1 cellular context compared by ENCODE assay signal in the genomic region with DNA sequence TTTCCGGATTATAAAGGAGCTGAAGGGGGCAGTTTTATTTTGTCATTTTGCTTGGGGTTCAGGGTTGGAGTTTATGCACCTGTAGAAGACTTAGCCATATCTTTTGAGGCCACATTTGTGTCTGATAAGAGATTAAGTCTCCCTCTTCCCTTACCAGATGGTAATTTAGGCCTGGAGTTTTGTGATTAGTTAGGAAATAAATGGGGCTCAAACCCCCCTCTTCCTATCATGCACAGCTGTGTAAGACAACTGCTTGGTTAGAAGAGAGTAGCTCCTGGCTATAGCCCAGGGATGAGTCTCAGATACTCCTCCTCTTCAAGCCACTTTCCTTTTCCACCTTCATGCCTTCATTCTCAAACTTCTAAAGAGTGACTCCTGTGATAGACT.
TF ChIP-seq lines count a peak whose summit lies in the region.

No MANE protein-coding gene starts in this region.

TF ChIP-seq in K562, 482 proteins besides CTCF, POLR2A, EP300 and RAD21 (continued from another document and continues in another):
- TF ChIP-seq, protein P1, sequence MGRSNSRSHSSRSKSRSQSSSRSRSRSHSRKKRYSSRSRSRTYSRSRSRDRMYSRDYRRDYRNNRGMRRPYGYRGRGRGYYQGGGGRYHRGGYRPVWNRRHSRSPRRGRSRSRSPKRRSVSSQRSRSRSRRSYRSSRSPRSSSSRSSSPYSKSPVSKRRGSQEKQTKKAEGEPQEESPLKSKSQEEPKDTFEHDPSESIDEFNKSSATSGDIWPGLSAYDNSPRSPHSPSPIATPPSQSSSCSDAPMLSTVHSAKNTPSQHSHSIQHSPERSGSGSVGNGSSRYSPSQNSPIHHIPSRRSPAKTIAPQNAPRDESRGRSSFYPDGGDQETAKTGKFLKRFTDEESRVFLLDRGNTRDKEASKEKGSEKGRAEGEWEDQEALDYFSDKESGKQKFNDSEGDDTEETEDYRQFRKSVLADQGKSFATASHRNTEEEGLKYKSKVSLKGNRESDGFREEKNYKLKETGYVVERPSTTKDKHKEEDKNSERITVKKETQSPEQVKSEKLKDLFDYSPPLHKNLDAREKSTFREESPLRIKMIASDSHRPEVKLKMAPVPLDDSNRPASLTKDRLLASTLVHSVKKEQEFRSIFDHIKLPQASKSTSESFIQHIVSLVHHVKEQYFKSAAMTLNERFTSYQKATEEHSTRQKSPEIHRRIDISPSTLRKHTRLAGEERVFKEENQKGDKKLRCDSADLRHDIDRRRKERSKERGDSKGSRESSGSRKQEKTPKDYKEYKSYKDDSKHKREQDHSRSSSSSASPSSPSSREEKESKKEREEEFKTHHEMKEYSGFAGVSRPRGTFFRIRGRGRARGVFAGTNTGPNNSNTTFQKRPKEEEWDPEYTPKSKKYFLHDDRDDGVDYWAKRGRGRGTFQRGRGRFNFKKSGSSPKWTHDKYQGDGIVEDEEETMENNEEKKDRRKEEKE (IDR thresholded peaks at IDR 0.05; ENCODE audit: borderline replicate concordance in 1 of 2, control insufficient read depth in 1 of 2, low read depth in 2 of 2, low read length in 1 of 2), result 0 out of 4 replicates have a peak, but pooled peaks of 1 of the 2 experiments have one; percentile 12
- TF ChIP-seq MEF2A (IDR thresholded peaks at IDR 0.05; ENCODE audit: control insufficient read depth, low read depth, low read length) (no peak), ZNF766 (CRISPR knock-in tag; conservative IDR thresholded peaks at IDR 0.05) (peak; percentile 59; the same call in 1 of the 2 replicates), ZNF444 (CRISPR knock-in tag; IDR thresholded peaks at IDR 0.05) (no peak), HNRNPK (IDR thresholded peaks at IDR 0.05; ENCODE audit: low read depth, low read length, poor library complexity, severe bottlenecking) (no peak), ARID1B (IDR thresholded peaks at IDR 0.05) (peak; percentile 82), TCF3 (CRISPR knock-in tag; IDR thresholded peaks at IDR 0.05) (peak; percentile 75), TEAD4 (IDR thresholded peaks at IDR 0.05; ENCODE audit: low read length) (peak; percentile 89), TEAD4 (CRISPR knock-in tag; IDR thresholded peaks at IDR 0.05; ENCODE audit: borderline replicate concordance) (no peak), RBM34 (IDR thresholded peaks at IDR 0.05; ENCODE audit: borderline replicate concordance, insufficient read depth, low read length) (no peak), MECOM (CRISPR knock-in tag; IDR thresholded peaks at IDR 0.05) (0 out of 2 replicates have a peak, but pooled peaks have one; percentile 19), GABPB2 (CRISPR knock-in tag; conservative IDR thresholded peaks at IDR 0.05) (no peak), ZNF263 (CRISPR knock-in tag; IDR thresholded peaks at IDR 0.05; ENCODE audit: borderline replicate concordance) (peak; percentile 79; the same call in 1 of the 2 replicates), KLF10 (CRISPR knock-in tag; IDR thresholded peaks at IDR 0.05) (no peak), FOXM1 (IDR thresholded peaks at IDR 0.05; ENCODE audit: low read depth) (peak; percentile 36; the same call in 1 of the 2 replicates), FOXM1 (CRISPR knock-in tag; IDR thresholded peaks at IDR 0.05; ENCODE audit: low read depth) (no peak), PML (IDR thresholded peaks at IDR 0.05; ENCODE audit: low read length) (peak; percentile 67; the same call in 1 of the 2 replicates), BHLHE40 (IDR thresholded peaks at IDR 0.05; ENCODE audit: low read length) (no peak), ETV5 (CRISPR knock-in tag; IDR thresholded peaks at IDR 0.05; ENCODE audit: low read depth) (no peak), ZNF780A (CRISPR knock-in tag; IDR thresholded peaks at IDR 0.05) (no peak), NFIC (IDR thresholded peaks at IDR 0.05) (peak; percentile 64)
- TF ChIP-seq, protein P2, sequence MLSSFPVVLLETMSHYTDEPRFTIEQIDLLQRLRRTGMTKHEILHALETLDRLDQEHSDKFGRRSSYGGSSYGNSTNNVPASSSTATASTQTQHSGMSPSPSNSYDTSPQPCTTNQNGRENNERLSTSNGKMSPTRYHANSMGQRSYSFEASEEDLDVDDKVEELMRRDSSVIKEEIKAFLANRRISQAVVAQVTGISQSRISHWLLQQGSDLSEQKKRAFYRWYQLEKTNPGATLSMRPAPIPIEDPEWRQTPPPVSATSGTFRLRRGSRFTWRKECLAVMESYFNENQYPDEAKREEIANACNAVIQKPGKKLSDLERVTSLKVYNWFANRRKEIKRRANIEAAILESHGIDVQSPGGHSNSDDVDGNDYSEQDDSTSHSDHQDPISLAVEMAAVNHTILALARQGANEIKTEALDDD (IDR thresholded peaks at IDR 0.05), result 0 out of 2 replicates have a peak, but pooled peaks have one; percentile 32
- TF ChIP-seq, protein P3, sequence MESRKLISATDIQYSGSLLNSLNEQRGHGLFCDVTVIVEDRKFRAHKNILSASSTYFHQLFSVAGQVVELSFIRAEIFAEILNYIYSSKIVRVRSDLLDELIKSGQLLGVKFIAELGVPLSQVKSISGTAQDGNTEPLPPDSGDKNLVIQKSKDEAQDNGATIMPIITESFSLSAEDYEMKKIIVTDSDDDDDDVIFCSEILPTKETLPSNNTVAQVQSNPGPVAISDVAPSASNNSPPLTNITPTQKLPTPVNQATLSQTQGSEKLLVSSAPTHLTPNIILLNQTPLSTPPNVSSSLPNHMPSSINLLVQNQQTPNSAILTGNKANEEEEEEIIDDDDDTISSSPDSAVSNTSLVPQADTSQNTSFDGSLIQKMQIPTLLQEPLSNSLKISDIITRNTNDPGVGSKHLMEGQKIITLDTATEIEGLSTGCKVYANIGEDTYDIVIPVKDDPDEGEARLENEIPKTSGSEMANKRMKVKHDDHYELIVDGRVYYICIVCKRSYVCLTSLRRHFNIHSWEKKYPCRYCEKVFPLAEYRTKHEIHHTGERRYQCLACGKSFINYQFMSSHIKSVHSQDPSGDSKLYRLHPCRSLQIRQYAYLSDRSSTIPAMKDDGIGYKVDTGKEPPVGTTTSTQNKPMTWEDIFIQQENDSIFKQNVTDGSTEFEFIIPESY (CRISPR knock-in tag; IDR thresholded peaks at IDR 0.05), result no peak
- TF ChIP-seq, protein P4, sequence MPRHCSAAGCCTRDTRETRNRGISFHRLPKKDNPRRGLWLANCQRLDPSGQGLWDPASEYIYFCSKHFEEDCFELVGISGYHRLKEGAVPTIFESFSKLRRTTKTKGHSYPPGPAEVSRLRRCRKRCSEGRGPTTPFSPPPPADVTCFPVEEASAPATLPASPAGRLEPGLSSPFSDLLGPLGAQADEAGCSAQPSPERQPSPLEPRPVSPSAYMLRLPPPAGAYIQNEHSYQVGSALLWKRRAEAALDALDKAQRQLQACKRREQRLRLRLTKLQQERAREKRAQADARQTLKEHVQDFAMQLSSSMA (CRISPR knock-in tag; IDR thresholded peaks at IDR 0.05), result 0 out of 2 replicates have a peak, but pooled peaks have one; percentile 32
- TF ChIP-seq, protein P5, sequence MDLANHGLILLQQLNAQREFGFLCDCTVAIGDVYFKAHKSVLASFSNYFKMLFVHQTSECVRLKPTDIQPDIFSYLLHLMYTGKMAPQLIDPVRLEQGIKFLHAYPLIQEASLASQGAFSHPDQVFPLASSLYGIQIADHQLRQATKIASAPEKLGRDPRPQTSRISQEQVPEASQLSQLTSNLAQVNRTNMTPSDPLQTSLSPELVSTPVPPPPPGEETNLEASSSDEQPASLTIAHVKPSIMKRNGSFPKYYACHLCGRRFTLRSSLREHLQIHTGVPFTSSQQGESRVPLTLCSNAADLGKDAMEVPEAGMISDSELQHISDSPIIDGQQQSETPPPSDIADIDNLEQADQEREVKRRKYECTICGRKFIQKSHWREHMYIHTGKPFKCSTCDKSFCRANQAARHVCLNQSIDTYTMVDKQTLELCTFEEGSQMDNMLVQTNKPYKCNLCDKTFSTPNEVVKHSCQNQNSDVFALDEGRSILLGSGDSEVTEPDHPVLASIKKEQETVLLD (IDR thresholded peaks at IDR 0.05), result no peak
- TF ChIP-seq, protein P6, sequence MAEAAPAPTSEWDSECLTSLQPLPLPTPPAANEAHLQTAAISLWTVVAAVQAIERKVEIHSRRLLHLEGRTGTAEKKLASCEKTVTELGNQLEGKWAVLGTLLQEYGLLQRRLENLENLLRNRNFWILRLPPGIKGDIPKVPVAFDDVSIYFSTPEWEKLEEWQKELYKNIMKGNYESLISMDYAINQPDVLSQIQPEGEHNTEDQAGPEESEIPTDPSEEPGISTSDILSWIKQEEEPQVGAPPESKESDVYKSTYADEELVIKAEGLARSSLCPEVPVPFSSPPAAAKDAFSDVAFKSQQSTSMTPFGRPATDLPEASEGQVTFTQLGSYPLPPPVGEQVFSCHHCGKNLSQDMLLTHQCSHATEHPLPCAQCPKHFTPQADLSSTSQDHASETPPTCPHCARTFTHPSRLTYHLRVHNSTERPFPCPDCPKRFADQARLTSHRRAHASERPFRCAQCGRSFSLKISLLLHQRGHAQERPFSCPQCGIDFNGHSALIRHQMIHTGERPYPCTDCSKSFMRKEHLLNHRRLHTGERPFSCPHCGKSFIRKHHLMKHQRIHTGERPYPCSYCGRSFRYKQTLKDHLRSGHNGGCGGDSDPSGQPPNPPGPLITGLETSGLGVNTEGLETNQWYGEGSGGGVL (CRISPR knock-in tag; IDR thresholded peaks at IDR 0.05), result no peak
- TF ChIP-seq, protein P7, sequence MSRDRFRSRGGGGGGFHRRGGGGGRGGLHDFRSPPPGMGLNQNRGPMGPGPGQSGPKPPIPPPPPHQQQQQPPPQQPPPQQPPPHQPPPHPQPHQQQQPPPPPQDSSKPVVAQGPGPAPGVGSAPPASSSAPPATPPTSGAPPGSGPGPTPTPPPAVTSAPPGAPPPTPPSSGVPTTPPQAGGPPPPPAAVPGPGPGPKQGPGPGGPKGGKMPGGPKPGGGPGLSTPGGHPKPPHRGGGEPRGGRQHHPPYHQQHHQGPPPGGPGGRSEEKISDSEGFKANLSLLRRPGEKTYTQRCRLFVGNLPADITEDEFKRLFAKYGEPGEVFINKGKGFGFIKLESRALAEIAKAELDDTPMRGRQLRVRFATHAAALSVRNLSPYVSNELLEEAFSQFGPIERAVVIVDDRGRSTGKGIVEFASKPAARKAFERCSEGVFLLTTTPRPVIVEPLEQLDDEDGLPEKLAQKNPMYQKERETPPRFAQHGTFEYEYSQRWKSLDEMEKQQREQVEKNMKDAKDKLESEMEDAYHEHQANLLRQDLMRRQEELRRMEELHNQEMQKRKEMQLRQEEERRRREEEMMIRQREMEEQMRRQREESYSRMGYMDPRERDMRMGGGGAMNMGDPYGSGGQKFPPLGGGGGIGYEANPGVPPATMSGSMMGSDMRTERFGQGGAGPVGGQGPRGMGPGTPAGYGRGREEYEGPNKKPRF (IDR thresholded peaks at IDR 0.05; ENCODE audit: low read depth, low read length), result no peak
- TF ChIP-seq, protein P8, sequence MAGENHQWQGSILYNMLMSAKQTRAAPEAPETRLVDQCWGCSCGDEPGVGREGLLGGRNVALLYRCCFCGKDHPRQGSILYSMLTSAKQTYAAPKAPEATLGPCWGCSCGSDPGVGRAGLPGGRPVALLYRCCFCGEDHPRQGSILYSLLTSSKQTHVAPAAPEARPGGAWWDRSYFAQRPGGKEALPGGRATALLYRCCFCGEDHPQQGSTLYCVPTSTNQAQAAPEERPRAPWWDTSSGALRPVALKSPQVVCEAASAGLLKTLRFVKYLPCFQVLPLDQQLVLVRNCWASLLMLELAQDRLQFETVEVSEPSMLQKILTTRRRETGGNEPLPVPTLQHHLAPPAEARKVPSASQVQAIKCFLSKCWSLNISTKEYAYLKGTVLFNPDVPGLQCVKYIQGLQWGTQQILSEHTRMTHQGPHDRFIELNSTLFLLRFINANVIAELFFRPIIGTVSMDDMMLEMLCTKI (IDR thresholded peaks at IDR 0.05; ENCODE audit: partially characterized antibody), result no peak
- TF ChIP-seq, protein P9, sequence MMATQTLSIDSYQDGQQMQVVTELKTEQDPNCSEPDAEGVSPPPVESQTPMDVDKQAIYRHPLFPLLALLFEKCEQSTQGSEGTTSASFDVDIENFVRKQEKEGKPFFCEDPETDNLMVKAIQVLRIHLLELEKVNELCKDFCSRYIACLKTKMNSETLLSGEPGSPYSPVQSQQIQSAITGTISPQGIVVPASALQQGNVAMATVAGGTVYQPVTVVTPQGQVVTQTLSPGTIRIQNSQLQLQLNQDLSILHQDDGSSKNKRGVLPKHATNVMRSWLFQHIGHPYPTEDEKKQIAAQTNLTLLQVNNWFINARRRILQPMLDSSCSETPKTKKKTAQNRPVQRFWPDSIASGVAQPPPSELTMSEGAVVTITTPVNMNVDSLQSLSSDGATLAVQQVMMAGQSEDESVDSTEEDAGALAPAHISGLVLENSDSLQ (IDR thresholded peaks at IDR 0.05), result no peak
